ENCODE assay signal across 15 cellular contexts in the genomic region with DNA sequence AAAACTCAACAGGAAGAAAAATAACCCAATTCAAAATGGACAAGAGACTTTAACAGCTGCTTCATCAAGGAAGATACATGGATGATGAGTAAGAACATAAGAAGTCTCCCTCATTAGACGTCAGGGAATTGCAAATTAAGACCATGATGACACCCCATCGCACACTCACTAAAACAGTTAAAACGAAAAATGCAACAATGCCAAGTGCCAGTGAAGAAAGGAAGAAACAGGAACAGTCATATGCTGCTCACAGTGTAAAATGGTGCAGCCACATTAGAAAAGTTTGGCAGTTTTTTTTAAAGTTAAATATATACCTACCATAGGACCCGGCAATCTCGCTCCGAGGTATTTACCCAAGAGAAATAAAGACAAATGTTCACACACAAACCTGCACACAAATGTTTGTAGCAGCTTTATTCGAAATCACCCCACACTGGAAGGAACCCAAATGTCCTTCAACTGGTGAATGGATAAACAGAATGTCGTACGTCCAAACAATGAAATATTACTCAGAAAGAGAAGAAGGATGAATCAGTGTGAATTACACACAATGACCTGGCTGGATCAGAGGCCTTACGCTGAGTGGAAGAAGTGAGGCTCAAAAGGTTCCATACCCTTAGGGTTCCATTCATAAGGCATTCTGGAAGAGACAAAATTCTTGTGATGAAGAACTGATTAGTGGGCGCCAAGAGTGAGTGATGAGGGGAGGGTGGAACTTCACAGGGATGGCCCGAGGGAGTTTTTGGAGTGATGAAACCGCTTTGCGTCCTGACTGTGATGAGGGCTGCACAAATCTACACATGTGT.
DNase-seq lines count a peak whose midpoint lies in the region; ATAC-seq, FAIRE-seq and TF ChIP-seq lines count a peak whose summit lies in the region.
"Had no signal": no experiment of that assay in that cellular context is flagged by ENCODE, and none has a peak within 500 bp of the region (broad histone marks: within the 10 kb centered on the region; RNA-seq: fewer than 3 reads in every experiment).

No MANE protein-coding gene starts in this region.

- no peak for TF ChIP-seq CTCF in HCT116 (IDR thresholded peaks at IDR 0.05 in 2 of 3, conservative IDR thresholded peaks at IDR 0.05 in 1 of 3; ENCODE audit: borderline replicate concordance in 1 of 3, insufficient read depth in 1 of 3, low read depth in 2 of 3, low read length in 2 of 3)
- no peak for TF ChIP-seq CTCF in astrocyte (IDR thresholded peaks at IDR 0.05; ENCODE audit: insufficient read depth, low read depth, low read length)
- no peak for TF ChIP-seq CTCF in gastroesophageal sphincter (IDR thresholded peaks at IDR 0.05)
- no peak for TF ChIP-seq CTCF in smooth muscle cell (IDR thresholded peaks at IDR 0.05; ENCODE audit: borderline replicate concordance, insufficient read depth, poor library complexity, severe bottlenecking)

- peaks cover 32% of the 10 kb centered on the region for H3K4me1 Mint-ChIP-seq in astrocyte (ENCODE audit: low read depth, unreplicated experiment)
- H3K4me1 Mint-ChIP-seq: CD8-positive, alpha-beta memory T cell had no signal

- H3K4me3 ChIP-seq in HCT116 (replicated peaks in 1 of 2; ENCODE audit: low read depth in 1 of 2, low read length in 2 of 2) (no peak overlapping the region), astrocyte (ENCODE audit: insufficient read depth, low read depth, low read length) (no peak overlapping the region), gastroesophageal sphincter (no peak overlapping the region), smooth muscle cell (no peak overlapping the region)
- H3K4me3 ChIP-seq: upper lobe of left lung had no signal

- ATAC-seq in HCT116 (no peak), gastroesophageal sphincter (peak; percentile 42)
- no peak for ATAC-seq in activated naive CD4-positive, alpha-beta T cell treated with anti-CD3 and anti-CD28 coated beads, Interleukin-2, amount 50 U/mL, for 72 hours

- H3K79me2 ChIP-seq in HCT116 (ENCODE audit: insufficient read depth, low read length): no peaks in the 10 kb centered on the region
- no peaks in the 10 kb centered on the region for H3K79me2 ChIP-seq in astrocyte (ENCODE audit: insufficient read depth, low read length)
- H3K79me2 ChIP-seq in smooth muscle cell (ENCODE audit: low read depth): no peaks in the 10 kb centered on the region

- H3K9me3 Mint-ChIP-seq in astrocyte (ENCODE audit: unreplicated experiment): no peaks in the 10 kb centered on the region
- H3K9me3 Mint-ChIP-seq in activated naive CD4-positive, alpha-beta T cell treated with anti-CD3 and anti-CD28 coated beads, Interleukin-2, amount 50 U/mL, for 72 hours: no peaks in the 10 kb centered on the region
- H3K9me3 Mint-ChIP-seq: CD8-positive, alpha-beta memory T cell had no signal

- CTCF ChIA-PET in HCT116 (lab: Charles Lee): no interaction called here

- intact Hi-C loops in HCT116 (cut with micrococcal nuclease): no loop called here

- DNase-seq in HCT116 (ENCODE audit: low read depth, low spot score) (peak; percentile 28), astrocyte (ENCODE audit: low read depth) (peak; percentile 81), smooth muscle cell (lab: John Stamatoyannopoulos, UW; ENCODE audit: unreplicated experiment) (no peak), DMS 273 treated with DMSO at 0.1 percent for 48 hours (lab: John Stamatoyannopoulos, UW) (no peak), globus pallidus (ENCODE audit: low spot score) (no peak), kidney tubule cell (ENCODE audit: low spot score) (no peak)
- DNase-seq in activated naive CD4-positive, alpha-beta T cell treated with anti-CD3 and anti-CD28 coated beads, Interleukin-2, amount 50 U/mL, for 72 hours (ENCODE audit: low spot score in 2 of 2): no peak
- DNase-seq: activated CD4-positive, CD25-positive, alpha-beta regulatory T cell treated with anti-CD3 and anti-CD28 coated beads, Interleukin-2, amount 50 U/mL, for 72 hours; CD8-positive, alpha-beta memory T cell; cerebellar nuclear complex; H7; head of caudate nucleus; KG1; upper lobe of left lung had no signal

- POLR2A ChIA-PET in HCT116 (lab: Charles Lee): no interaction called here

- 55 to 71% methylated on average over 14 of the region's 14 CpGs for WGBS in gastroesophageal sphincter (ENCODE audit: low coverage in 1 of 2), 2 donors
- WGBS in smooth muscle cell (ENCODE audit: low lambda C conversion rate): 72% methylated on average over 14 of the region's 14 CpGs

- no TSS peak for BruUV-seq in HCT116 (replicated peaks; lab: Mats Ljungman, UMichigan)

- no peak for TF ChIP-seq RAD21 in HCT116 (IDR thresholded peaks at IDR 0.05; ENCODE audit: low read depth)

- no peaks in the 10 kb centered on the region for H3K27me3 Mint-ChIP-seq in astrocyte (ENCODE audit: low read depth, unreplicated experiment)

- H3K9ac ChIP-seq in HCT116 (ENCODE audit: low read length) (no peak overlapping the region), astrocyte (ENCODE audit: low read length) (peak overlapping the region; percentile 47), smooth muscle cell (ENCODE audit: low read depth) (no peak overlapping the region)

- no peak for TF ChIP-seq EP300 in gastroesophageal sphincter (IDR thresholded peaks at IDR 0.05)

- RAD21 ChIA-PET in HCT116 (lab: Charles Lee; ENCODE audit: low non-redundant PET in 1 of 2, low total read pairs in 2 of 2, uncharacterized antibody in 2 of 2, unreplicated experiment in 2 of 2): no interaction called here

- no peaks in the 10 kb centered on the region for H3K9me2 ChIP-seq in HCT116 (ENCODE audit: insufficient read depth)

- no peak overlapping the region for H3K4me3 Mint-ChIP-seq in astrocyte (ENCODE audit: unreplicated experiment)
- H3K4me3 Mint-ChIP-seq: CD8-positive, alpha-beta memory T cell had no signal

- H3K9me3 ChIP-seq in HCT116 (ENCODE audit: control insufficient read depth in 1 of 2, insufficient read depth in 1 of 2, low read depth in 1 of 2, low read length in 2 of 2) (0 out of 4 replicates have a peak, but pooled peaks cover 0 to 4% of the 10 kb centered on the region in 2 experiments), astrocyte (ENCODE audit: insufficient read depth, low read depth, low read length) (no peaks in the 10 kb centered on the region), gastroesophageal sphincter (no peaks in the 10 kb centered on the region), smooth muscle cell (replicated peaks; ENCODE audit: low read depth) (no peaks in the 10 kb centered on the region)
- H3K9me3 ChIP-seq: upper lobe of left lung had no signal

- no peak for TF ChIP-seq POLR2A in HCT116 (IDR thresholded peaks at IDR 0.05; ENCODE audit: borderline replicate concordance, extremely low read depth, insufficient read depth, insufficient read length)
- no peak for TF ChIP-seq POLR2A in gastroesophageal sphincter (IDR thresholded peaks at IDR 0.05)

- no peak overlapping the region for H3K27ac ChIP-seq in HCT116 (ENCODE audit: low read depth, low read length)
- H3K27ac ChIP-seq in astrocyte (ENCODE audit: low read depth, low read length): peak overlapping the region; percentile 64
- H3K27ac ChIP-seq in gastroesophageal sphincter: peak overlapping the region in 3 of 4 donors; percentile 4 to 72 (median 63)
- H3K27ac ChIP-seq in smooth muscle cell (ENCODE audit: low read depth): peak overlapping the region; percentile 20

- peak; percentile 67 for FAIRE-seq in astrocyte (lab: Jason Lieb, UNC)

- H3K4me2 ChIP-seq in HCT116 (ENCODE audit: low read length) (0 out of 2 replicates have a peak overlapping the region, but pooled peaks have one; percentile 5), astrocyte (ENCODE audit: low read length) (peak overlapping the region; percentile 53), smooth muscle cell (no peak overlapping the region)

- H2AFZ ChIP-seq in HCT116 (ENCODE audit: low read depth, low read length, poor library complexity, severe bottlenecking) (no peak overlapping the region), astrocyte (ENCODE audit: low read depth, low read length) (no peak overlapping the region), smooth muscle cell (ENCODE audit: low read depth) (no peak overlapping the region)

- H3F3A ChIP-seq in smooth muscle cell (ENCODE audit: low read depth): no peaks in the 10 kb centered on the region

- no peaks in the 10 kb centered on the region for H3K27me3 ChIP-seq in HCT116 (ENCODE audit: insufficient read depth, low read length)
- H3K27me3 ChIP-seq in astrocyte (ENCODE audit: insufficient read depth, low read length): no peaks in the 10 kb centered on the region
- peaks cover 7% of the 10 kb centered on the region for H3K27me3 ChIP-seq in gastroesophageal sphincter
- no peaks in the 10 kb centered on the region for H3K27me3 ChIP-seq in smooth muscle cell (ENCODE audit: low read depth)
- H3K27me3 ChIP-seq: upper lobe of left lung had no signal

- no peaks in the 10 kb centered on the region for H3K36me3 Mint-ChIP-seq in astrocyte (ENCODE audit: low read depth, unreplicated experiment)
- no peaks in the 10 kb centered on the region for H3K36me3 Mint-ChIP-seq in activated naive CD4-positive, alpha-beta T cell treated with anti-CD3 and anti-CD28 coated beads, Interleukin-2, amount 50 U/mL, for 72 hours
- H3K36me3 Mint-ChIP-seq: CD8-positive, alpha-beta memory T cell had no signal

- no peak overlapping the region for H3K27ac Mint-ChIP-seq in astrocyte (ENCODE audit: unreplicated experiment)
- H3K27ac Mint-ChIP-seq in activated naive CD4-positive, alpha-beta T cell treated with anti-CD3 and anti-CD28 coated beads, Interleukin-2, amount 50 U/mL, for 72 hours: no peak overlapping the region

- H3K4me1 ChIP-seq in HCT116 (ENCODE audit: control insufficient read depth in 1 of 2, insufficient read depth in 2 of 2, low read length in 2 of 2) (peaks cover 2 to 26% of the 10 kb centered on the region in 2 experiments; a peak in 3 of 4 replicates), astrocyte (ENCODE audit: insufficient read depth, low read length) (peaks cover 42% of the 10 kb centered on the region), gastroesophageal sphincter (peaks cover 0 to 18% (median 3%) of the 10 kb centered on the region in 3 donors), smooth muscle cell (ENCODE audit: low read depth) (no peaks in the 10 kb centered on the region)

- H3K36me3 ChIP-seq in HCT116 (ENCODE audit: control insufficient read depth in 1 of 2, insufficient read depth in 2 of 2, low read length in 2 of 2) (no peaks in the 10 kb centered on the region), astrocyte (ENCODE audit: insufficient read depth, low read length) (no peaks in the 10 kb centered on the region), gastroesophageal sphincter (no peaks in the 10 kb centered on the region), smooth muscle cell (ENCODE audit: low read depth) (no peaks in the 10 kb centered on the region)
- H3K36me3 ChIP-seq: upper lobe of left lung had no signal

- H4K20me1 ChIP-seq in HCT116 (ENCODE audit: insufficient read depth) (no peaks in the 10 kb centered on the region), astrocyte (ENCODE audit: insufficient read depth, low read length) (no peaks in the 10 kb centered on the region), smooth muscle cell (ENCODE audit: low read depth) (no peaks in the 10 kb centered on the region)

TF ChIP-seq in HCT116, 20 proteins besides CTCF, POLR2A, EP300 and RAD21 (continues in another document):
- peak; percentile 37; the same call in 1 of the 2 replicates for TF ChIP-seq SP1 (IDR thresholded peaks at IDR 0.05; ENCODE audit: low read depth)
- peak; percentile 62 for TF ChIP-seq FOSL1 (IDR thresholded peaks at IDR 0.05; ENCODE audit: low read depth)
- TF ChIP-seq EZH2 (IDR thresholded peaks at IDR 0.05): no peak
- no peak for TF ChIP-seq EZH2phosphoT487 (IDR thresholded peaks at IDR 0.05; ENCODE audit: borderline replicate concordance)

Comparison
In these comparisons a context has a peak if more than half of its experiments do, and no peak if none do; other contexts are left out.
1. DNase-seq: peak in HCT116 (single experiment) and astrocyte (single experiment); none in smooth muscle cell (single experiment), DMS 273 treated with DMSO at 0.1 percent for 48 hours (single experiment), activated naive CD4-positive, alpha-beta T cell treated with anti-CD3 and anti-CD28 coated beads, Interleukin-2, amount 50 U/mL, for 72 hours (0 of 2), globus pallidus (single experiment) and kidney tubule cell (single experiment).